ENCODE assay signal across 4 cellular contexts in the genomic region with DNA sequence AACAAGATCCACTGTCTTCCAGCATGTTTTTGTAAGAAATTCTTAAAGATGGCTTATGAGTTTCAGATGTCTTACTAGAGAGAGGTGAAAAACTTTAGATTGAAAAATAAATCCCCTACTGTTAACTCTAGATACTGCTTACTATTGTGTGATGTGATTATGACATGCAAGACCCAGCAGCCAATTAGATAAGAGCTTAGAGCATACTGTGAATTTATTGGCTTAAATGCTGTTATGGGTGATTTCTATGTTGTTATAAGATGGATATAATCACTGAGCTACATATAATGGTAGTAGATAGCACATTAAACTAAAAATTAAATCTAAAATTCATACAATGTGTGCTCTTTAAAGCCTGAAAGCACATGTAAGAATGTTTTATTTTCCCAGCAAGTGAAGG. TPM values are rescaled to one million over a fixed set of nuclear protein-coding genes. Genes with fewer than 3 reads are reported as not detected.
"Had no signal": no experiment of that assay in that cellular context is flagged by ENCODE, and none has a peak within 500 bp of the region (broad histone marks: within the 10 kb centered on the region; RNA-seq: fewer than 3 reads in every experiment).

A gene with protein sequence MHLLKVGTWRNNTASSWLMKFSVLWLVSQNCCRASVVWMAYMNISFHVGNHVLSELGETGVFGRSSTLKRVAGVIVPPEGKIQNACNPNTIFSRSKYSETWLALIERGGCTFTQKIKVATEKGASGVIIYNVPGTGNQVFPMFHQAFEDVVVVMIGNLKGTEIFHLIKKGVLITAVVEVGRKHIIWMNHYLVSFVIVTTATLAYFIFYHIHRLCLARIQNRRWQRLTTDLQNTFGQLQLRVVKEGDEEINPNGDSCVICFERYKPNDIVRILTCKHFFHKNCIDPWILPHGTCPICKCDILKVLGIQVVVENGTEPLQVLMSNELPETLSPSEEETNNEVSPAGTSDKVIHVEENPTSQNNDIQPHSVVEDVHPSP (minus strand): TSS at position 101 of the 400 bp plus-strand sequence. CDS start 199 bp downstream, outside the sequence.

- DNase-seq: GDM1, GF-D8 had no signal

- H3K4me3 ChIP-seq: GM12878 had no signal

- ATAC-seq: GM12878 had no signal

RNA-seq across cellular contexts. Expression of the gene that starts here (rescaled TPM):
- total RNA-seq: G401, GM12878 had no signal
